Comparison of ENCODE assay signal across 2 cellular contexts in the genomic region with DNA sequence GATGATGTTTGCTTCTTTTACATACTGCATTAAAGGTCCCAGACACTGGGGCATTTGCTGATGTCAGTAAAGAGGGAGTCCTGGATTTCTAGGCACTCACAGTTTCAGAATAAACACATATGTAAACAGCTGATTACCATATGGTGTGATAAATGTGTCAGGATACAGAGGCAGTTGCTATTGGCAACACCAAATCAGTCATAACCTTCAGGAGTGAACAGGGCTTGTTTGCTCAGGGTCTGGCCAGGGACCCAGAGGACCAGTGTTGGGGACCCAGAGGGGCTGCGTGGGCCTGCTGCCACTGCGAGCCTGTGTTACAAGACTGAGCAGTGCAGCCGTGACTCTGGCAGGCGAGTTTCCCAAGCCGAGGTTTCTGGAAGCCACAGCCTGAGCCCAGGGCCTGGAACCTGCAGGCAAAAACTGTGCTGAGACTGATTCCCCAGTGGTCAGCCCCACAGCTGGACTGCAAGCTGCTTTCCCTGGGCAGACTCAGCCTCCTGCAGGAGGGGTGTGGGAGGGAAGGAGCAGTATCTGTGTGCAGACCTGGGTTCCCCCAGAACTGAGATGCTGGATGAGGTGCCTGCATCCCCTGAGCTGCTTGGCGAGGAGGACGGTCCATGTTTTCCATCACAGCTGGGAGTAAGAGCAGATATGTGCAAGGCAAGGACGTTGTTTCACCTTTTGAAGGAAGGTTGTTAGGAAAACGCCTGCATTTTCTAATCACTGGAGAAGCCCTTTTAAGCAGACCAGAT.
TF ChIP-seq lines count a peak whose summit lies in the region.

No MANE protein-coding gene starts in this region.

TF ChIP-seq in IMR-90, 13 proteins besides CTCF, POLR2A, EP300 and RAD21:
- TF ChIP-seq MAFK (IDR thresholded peaks at IDR 0.05; ENCODE audit: low read depth, low read length) = 0 out of 2 replicates have a peak, but pooled peaks have one; percentile 14
- no peak for TF ChIP-seq BHLHE40 (IDR thresholded peaks at IDR 0.05; ENCODE audit: low read depth, low read length)

TF ChIP-seq in K562, 482 proteins besides CTCF, POLR2A, EP300 and RAD21:
- TF ChIP-seq, protein P1, sequence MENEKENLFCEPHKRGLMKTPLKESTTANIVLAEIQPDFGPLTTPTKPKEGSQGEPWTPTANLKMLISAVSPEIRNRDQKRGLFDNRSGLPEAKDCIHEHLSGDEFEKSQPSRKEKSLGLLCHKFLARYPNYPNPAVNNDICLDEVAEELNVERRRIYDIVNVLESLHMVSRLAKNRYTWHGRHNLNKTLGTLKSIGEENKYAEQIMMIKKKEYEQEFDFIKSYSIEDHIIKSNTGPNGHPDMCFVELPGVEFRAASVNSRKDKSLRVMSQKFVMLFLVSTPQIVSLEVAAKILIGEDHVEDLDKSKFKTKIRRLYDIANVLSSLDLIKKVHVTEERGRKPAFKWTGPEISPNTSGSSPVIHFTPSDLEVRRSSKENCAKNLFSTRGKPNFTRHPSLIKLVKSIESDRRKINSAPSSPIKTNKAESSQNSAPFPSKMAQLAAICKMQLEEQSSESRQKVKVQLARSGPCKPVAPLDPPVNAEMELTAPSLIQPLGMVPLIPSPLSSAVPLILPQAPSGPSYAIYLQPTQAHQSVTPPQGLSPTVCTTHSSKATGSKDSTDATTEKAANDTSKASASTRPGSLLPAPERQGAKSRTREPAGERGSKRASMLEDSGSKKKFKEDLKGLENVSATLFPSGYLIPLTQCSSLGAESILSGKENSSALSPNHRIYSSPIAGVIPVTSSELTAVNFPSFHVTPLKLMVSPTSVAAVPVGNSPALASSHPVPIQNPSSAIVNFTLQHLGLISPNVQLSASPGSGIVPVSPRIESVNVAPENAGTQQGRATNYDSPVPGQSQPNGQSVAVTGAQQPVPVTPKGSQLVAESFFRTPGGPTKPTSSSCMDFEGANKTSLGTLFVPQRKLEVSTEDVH (IDR thresholded peaks at IDR 0.05; ENCODE audit: low read depth, partially characterized antibody) = no peak
- TF ChIP-seq RFX1 (IDR thresholded peaks at IDR 0.05) (peak; percentile 70), TAL1 (IDR thresholded peaks at IDR 0.05) (no peak), BCL6 (CRISPR knock-in tag; IDR thresholded peaks at IDR 0.05) (no peak), BHLHE40 (IDR thresholded peaks at IDR 0.05; ENCODE audit: low read length) (no peak), L3MBTL2 (IDR thresholded peaks at IDR 0.05) (no peak), DACH1 (IDR thresholded peaks at IDR 0.05; ENCODE audit: partially characterized antibody) (no peak), JUNB (CRISPR knock-in tag; conservative IDR thresholded peaks at IDR 0.05) (no peak)
- TF ChIP-seq, protein P2, sequence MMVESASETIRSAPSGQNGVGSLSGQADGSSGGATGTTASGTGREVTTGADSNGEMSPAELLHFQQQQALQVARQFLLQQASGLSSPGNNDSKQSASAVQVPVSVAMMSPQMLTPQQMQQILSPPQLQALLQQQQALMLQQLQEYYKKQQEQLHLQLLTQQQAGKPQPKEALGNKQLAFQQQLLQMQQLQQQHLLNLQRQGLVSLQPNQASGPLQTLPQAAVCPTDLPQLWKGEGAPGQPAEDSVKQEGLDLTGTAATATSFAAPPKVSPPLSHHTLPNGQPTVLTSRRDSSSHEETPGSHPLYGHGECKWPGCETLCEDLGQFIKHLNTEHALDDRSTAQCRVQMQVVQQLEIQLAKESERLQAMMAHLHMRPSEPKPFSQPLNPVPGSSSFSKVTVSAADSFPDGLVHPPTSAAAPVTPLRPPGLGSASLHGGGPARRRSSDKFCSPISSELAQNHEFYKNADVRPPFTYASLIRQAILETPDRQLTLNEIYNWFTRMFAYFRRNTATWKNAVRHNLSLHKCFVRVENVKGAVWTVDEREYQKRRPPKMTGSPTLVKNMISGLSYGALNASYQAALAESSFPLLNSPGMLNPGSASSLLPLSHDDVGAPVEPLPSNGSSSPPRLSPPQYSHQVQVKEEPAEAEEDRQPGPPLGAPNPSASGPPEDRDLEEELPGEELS (CRISPR knock-in tag; IDR thresholded peaks at IDR 0.05; ENCODE audit: borderline replicate concordance) = 0 out of 2 replicates have a peak, but pooled peaks have one; percentile 26
